In the genomic region with DNA sequence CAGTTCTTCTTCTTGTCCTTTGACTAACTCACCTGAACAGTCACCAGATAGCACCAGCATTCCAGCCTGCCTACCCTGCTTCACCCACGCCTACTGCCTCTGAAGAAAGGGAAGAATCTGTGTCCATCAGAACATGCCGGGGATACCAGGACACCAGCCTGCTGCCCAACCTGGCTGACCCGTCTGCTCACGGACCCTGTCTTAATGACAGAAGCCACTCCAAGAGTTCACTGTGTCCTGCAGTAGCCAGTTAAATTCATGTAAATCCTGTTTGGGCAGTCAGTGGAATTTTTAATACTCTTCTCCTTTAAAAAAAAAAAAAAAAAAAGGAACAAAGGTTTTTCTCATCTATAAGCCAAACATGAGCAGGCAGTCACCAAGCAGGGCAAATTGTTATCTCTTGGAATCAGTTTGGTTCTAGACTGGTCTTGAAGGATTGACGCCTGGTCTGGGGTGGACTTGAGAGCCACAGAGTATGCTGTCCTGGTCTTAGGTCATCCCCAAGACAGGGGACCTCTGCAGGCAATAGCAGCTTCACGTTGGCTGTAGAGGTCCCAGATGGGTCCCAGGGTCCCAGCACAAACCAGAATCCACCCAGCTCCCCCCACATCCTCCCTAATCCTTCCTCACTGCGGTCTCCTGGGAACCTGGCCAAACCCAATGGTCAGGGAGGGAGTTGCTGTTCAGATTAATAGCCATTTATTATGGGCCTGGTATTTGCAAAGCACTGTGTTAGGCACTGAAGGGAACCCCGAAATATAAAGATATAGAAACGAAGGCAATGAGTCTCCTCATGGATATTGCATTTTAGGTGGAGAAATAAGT, we compare ENCODE assay signal across 15 cellular contexts.
DNase-seq lines count a peak whose midpoint lies in the region; ATAC-seq, FAIRE-seq and TF ChIP-seq lines count a peak whose summit lies in the region.
"Had no signal": no experiment of that assay in that cellular context is flagged by ENCODE, and none has a peak within 500 bp of the region (broad histone marks: within the 10 kb centered on the region; RNA-seq: fewer than 3 reads in every experiment).

No MANE protein-coding gene starts in this region.

- CTCF ChIA-PET in A549 (lab: Yijun Ruan, JAX), result interaction anchor here (1.0 kb wide), 2 partner anchors 7 to 10 kb away, joined by 3 to 5 read pairs; no protein-coding TSS in a partner anchor

- H3K27ac ChIP-seq in A549, result peak overlapping the region; percentile 66 to 81; a peak in 5 of 6 replicates
- H3K27ac ChIP-seq: BLaER1, cardiac muscle cell, foreskin keratinocyte had no signal

- peaks cover 67% of the 10 kb centered on the region for H3K36me3 Mint-ChIP-seq in activated naive CD8-positive, alpha-beta T cell treated with anti-CD3 and anti-CD28 coated beads, Interleukin-2, amount 50 U/mL, for 24 hours (ENCODE audit: low read depth)

- H3K27me3 Mint-ChIP-seq in activated naive CD8-positive, alpha-beta T cell treated with anti-CD3 and anti-CD28 coated beads, Interleukin-2, amount 50 U/mL, for 24 hours, result peaks cover 2% of the 10 kb centered on the region

- H3K4me1 Mint-ChIP-seq in activated naive CD8-positive, alpha-beta T cell treated with anti-CD3 and anti-CD28 coated beads, Interleukin-2, amount 50 U/mL, for 24 hours, result peaks cover 96% of the 10 kb centered on the region

- POLR2A ChIA-PET in A549 (lab: Yijun Ruan, JAX), result no interaction called here

- no peak for TF ChIP-seq POLR2A in A549 (IDR thresholded peaks at IDR 0.05; ENCODE audit: low read length)

- no peaks in the 10 kb centered on the region for H3K9me3 Mint-ChIP-seq in activated naive CD8-positive, alpha-beta T cell treated with anti-CD3 and anti-CD28 coated beads, Interleukin-2, amount 50 U/mL, for 24 hours

- no peak for FAIRE-seq in A549 (lab: Jason Lieb, UNC)

- 77% methylated on average over 9 of the region's 9 CpGs for WGBS in A549 (ENCODE audit: missing lambda C conversion rate)

- TF ChIP-seq RAD21 in A549 (conservative IDR thresholded peaks at IDR 0.05 in 1 of 2, IDR thresholded peaks at IDR 0.05 in 1 of 2), result no peak

- no peak overlapping the region for H3K4me3 ChIP-seq in A549
- H3K4me3 ChIP-seq: BLaER1, cardiac muscle cell had no signal

- no peak for TF ChIP-seq CTCF in A549 (IDR thresholded peaks at IDR 0.05)

- DNase-seq in A549 (ENCODE audit: low read depth in 1 of 2, low spot score in 1 of 2), result no peak
- DNase-seq in Daoy (ENCODE audit: low read depth), result peak; percentile 47
- no peak for DNase-seq in activated naive CD8-positive, alpha-beta T cell treated with anti-CD3 and anti-CD28 coated beads, Interleukin-2, amount 50 U/mL, for 24 hours
- DNase-seq in iris pigment epithelial cell (ENCODE audit: low read depth), result peak; percentile 81
- no peak for DNase-seq in AG08395 (ENCODE audit: low spot score)
- DNase-seq: foreskin keratinocyte, kidney glomerular epithelial cell, NCI-H1436, NCI-H82, SW 1271 had no signal

- ATAC-seq in A549 (no peak), HG03025 (IDR thresholded peaks at IDR 0.05; ENCODE audit: low FRiP score, unreplicated experiment) (no peak), GM18511 (IDR thresholded peaks at IDR 0.05; ENCODE audit: unreplicated experiment) (no peak), HG02938 (IDR thresholded peaks at IDR 0.05; ENCODE audit: unreplicated experiment) (no peak)
- ATAC-seq in activated naive CD8-positive, alpha-beta T cell treated with anti-CD3 and anti-CD28 coated beads, Interleukin-2, amount 50 U/mL, for 24 hours, result no peak
- ATAC-seq: foreskin keratinocyte had no signal

- TF ChIP-seq EP300 in A549 (IDR thresholded peaks at IDR 0.05), result no peak

- peaks cover 70% of the 10 kb centered on the region for H3K4me1 ChIP-seq in A549

- no peak overlapping the region for H3K4me3 Mint-ChIP-seq in activated naive CD8-positive, alpha-beta T cell treated with anti-CD3 and anti-CD28 coated beads, Interleukin-2, amount 50 U/mL, for 24 hours

- H3K9me3 ChIP-seq in A549, result no peaks in the 10 kb centered on the region
- H3K9me3 ChIP-seq: BLaER1 had no signal

- H3K27ac Mint-ChIP-seq in activated naive CD8-positive, alpha-beta T cell treated with anti-CD3 and anti-CD28 coated beads, Interleukin-2, amount 50 U/mL, for 24 hours, result peak overlapping the region; percentile 100

- H3K4me2 ChIP-seq in A549, result no peak overlapping the region
- H3K4me2 ChIP-seq: BLaER1 had no signal

TF ChIP-seq in A549, 52 proteins besides CTCF, POLR2A, EP300 and RAD21:
- TF ChIP-seq NFE2L2 (conservative IDR thresholded peaks at IDR 0.05; ENCODE audit: low read length) (no peak), ZSCAN20 (CRISPR knock-in tag; IDR thresholded peaks at IDR 0.05) (no peak), ZC3H11A (IDR thresholded peaks at IDR 0.05) (no peak; the same call in 1 of the 2 replicates), JUN (IDR thresholded peaks at IDR 0.05) (no peak), BHLHE40 (IDR thresholded peaks at IDR 0.05; ENCODE audit: low read depth, low read length) (no peak), RCOR1 (IDR thresholded peaks at IDR 0.05; ENCODE audit: low read depth, low read length) (no peak), NPAS2 (CRISPR knock-in tag; IDR thresholded peaks at IDR 0.05; ENCODE audit: borderline replicate concordance) (no peak), TFCP2L1 (CRISPR knock-in tag; IDR thresholded peaks at IDR 0.05) (no peak), SMC3 (IDR thresholded peaks at IDR 0.05) (no peak), GATA3 (IDR thresholded peaks at IDR 0.05; ENCODE audit: borderline replicate concordance) (no peak), MAZ (IDR thresholded peaks at IDR 0.05; ENCODE audit: borderline replicate concordance, low read depth, low read length) (no peak), MAFK (IDR thresholded peaks at IDR 0.05; ENCODE audit: partially characterized antibody) (no peak), EHF (CRISPR knock-in tag; IDR thresholded peaks at IDR 0.05) (no peak), NR3C1 (IDR thresholded peaks at IDR 0.05) (no peak), HDAC2 (IDR thresholded peaks at IDR 0.05) (no peak), HMGXB4 (CRISPR knock-in tag; IDR thresholded peaks at IDR 0.05; ENCODE audit: borderline replicate concordance) (no peak), SREBF2 (IDR thresholded peaks at IDR 0.05) (no peak), KDM5A (IDR thresholded peaks at IDR 0.05) (no peak)
- TF ChIP-seq, protein P1, sequence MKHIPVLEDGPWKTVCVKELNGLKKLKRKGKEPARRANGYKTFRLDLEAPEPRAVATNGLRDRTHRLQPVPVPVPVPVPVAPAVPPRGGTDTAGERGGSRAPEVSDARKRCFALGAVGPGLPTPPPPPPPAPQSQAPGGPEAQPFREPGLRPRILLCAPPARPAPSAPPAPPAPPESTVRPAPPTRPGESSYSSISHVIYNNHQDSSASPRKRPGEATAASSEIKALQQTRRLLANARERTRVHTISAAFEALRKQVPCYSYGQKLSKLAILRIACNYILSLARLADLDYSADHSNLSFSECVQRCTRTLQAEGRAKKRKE (CRISPR knock-in tag; IDR thresholded peaks at IDR 0.05; ENCODE audit: low read depth), result no peak

Comparison
In these comparisons a context has a peak if more than half of its experiments do, and no peak if none do; other contexts are left out.
1. DNase-seq: peak in Daoy (single experiment) and iris pigment epithelial cell (single experiment); none in A549 (0 of 2), activated naive CD8-positive, alpha-beta T cell treated with anti-CD3 and anti-CD28 coated beads, Interleukin-2, amount 50 U/mL, for 24 hours (single experiment) and AG08395 (single experiment).